Comparison of ENCODE assay signal across 8 cellular contexts in genomic region chr1:179141592-179142244, GRCh38. TPM values are rescaled to one million over a fixed set of nuclear protein-coding genes. Genes with fewer than 3 reads are reported as not detected.
DNase-seq lines count a peak whose midpoint lies in the region; ATAC-seq and TF ChIP-seq lines count a peak whose summit lies in the region.

No MANE protein-coding gene starts in this region.

- BruUV-seq in OCI-LY7 (replicated peaks; lab: Mats Ljungman, UMichigan) = no TSS peak

- peaks cover 43% of the 10 kb centered on the region for H3K4me1 Mint-ChIP-seq in activated T-cell treated with anti-CD3 and anti-CD28 coated beads, Interleukin-2, amount 50 U/mL, for 24 hours (ENCODE audit: low read depth)
- peaks cover 17 to 32% of the 10 kb centered on the region in 2 donors for H3K4me1 Mint-ChIP-seq in stimulated activated naive B cell treated with anti-CD40 and anti-IgM and Interleukin-4, amounts not matched to agents 10 μg/mL and 1 μg/mL and 100 μg/mL, for 72 hours

- POLR2A ChIA-PET in OCI-LY7 (lab: Charles Lee) = interaction anchor here (0.9 to 1.4 kb wide), 8 partner anchors 9 to 295 kb away, joined by 3 to 6 read pairs (median 3); partner anchors contain the start of gene AXDND1

- 0 out of 2 replicates have a peak, but pooled peaks cover 3% of the 10 kb centered on the region for H3K36me3 ChIP-seq in OCI-LY7 (ENCODE audit: insufficient read depth, low read length)

- no peak for DNase-seq in left cardiac atrium
- DNase-seq in Right ventricle myocardium inferior (ENCODE audit: missing footprints) = no peak
- DNase-seq in activated T-cell treated with anti-CD3 and anti-CD28 coated beads, Interleukin-2, amount 50 U/mL, for 24 hours = no peak
- no peak for DNase-seq in left ventricle myocardium superior
- no peak for DNase-seq in stimulated activated naive B cell treated with anti-CD40 and anti-IgM and Interleukin-4, amounts not matched to agents 10 μg/mL and 1 μg/mL and 100 μg/mL, for 72 hours
- no peak for DNase-seq in OCI-LY7 (ENCODE audit: low spot score)

- H2AFZ ChIP-seq in OCI-LY7 (ENCODE audit: low read length) = no peak overlapping the region

- H3K9me3 ChIP-seq in OCI-LY7 (ENCODE audit: low read length) = no peaks in the 10 kb centered on the region

- H3K27ac ChIP-seq in OCI-LY7 (ENCODE audit: low read depth, low read length, poor library complexity, severe bottlenecking) = no peak overlapping the region

- H3K9me3 Mint-ChIP-seq in activated T-cell treated with anti-CD3 and anti-CD28 coated beads, Interleukin-2, amount 50 U/mL, for 24 hours = no peaks in the 10 kb centered on the region
- H3K9me3 Mint-ChIP-seq in stimulated activated naive B cell treated with anti-CD40 and anti-IgM and Interleukin-4, amounts not matched to agents 10 μg/mL and 1 μg/mL and 100 μg/mL, for 72 hours = no peaks in the 10 kb centered on the region

- peak overlapping the region; percentile 38 for H3K4me3 Mint-ChIP-seq in activated T-cell treated with anti-CD3 and anti-CD28 coated beads, Interleukin-2, amount 50 U/mL, for 24 hours
- H3K4me3 Mint-ChIP-seq in stimulated activated naive B cell treated with anti-CD40 and anti-IgM and Interleukin-4, amounts not matched to agents 10 μg/mL and 1 μg/mL and 100 μg/mL, for 72 hours = peak overlapping the region; percentile 21 to 41

- CTCF ChIA-PET in OCI-LY7 (lab: Charles Lee; ENCODE audit: unreplicated experiment) = no interaction called here

- no peak overlapping the region for H3K4me2 ChIP-seq in OCI-LY7 (ENCODE audit: low read length)

- no peaks in the 10 kb centered on the region for H3K4me1 ChIP-seq in OCI-LY7 (ENCODE audit: insufficient read depth, low read length, poor library complexity, severe bottlenecking)

- 0 out of 2 replicates have a peak, but pooled peaks cover 3% of the 10 kb centered on the region for H3K79me2 ChIP-seq in OCI-LY7 (ENCODE audit: insufficient read depth, low read depth, low read length)

- no peaks in the 10 kb centered on the region for H4K20me1 ChIP-seq in OCI-LY7 (ENCODE audit: insufficient read depth, low read length)

- intact Hi-C loops in left cardiac atrium (cut with DNase I) (no loop called here), Right ventricle myocardium inferior (cut with DNase I) (loop anchor here (5.0 kb wide), 1 partner anchor 151 kb away; the partner anchor contains the start of gene SOAT1), left ventricle myocardium superior (cut with micrococcal nuclease) (no loop called here), OCI-LY7 (cut with micrococcal nuclease; ENCODE audit: unreplicated experiment) (no loop called here)

- no peaks in the 10 kb centered on the region for H3K9me2 ChIP-seq in OCI-LY7 (ENCODE audit: insufficient read depth, low read length)

- ATAC-seq in left cardiac atrium (peak; percentile 41 to 81), Right ventricle myocardium inferior (no peak), left ventricle myocardium superior (peak; percentile 36), GM21528 (IDR thresholded peaks at IDR 0.05; ENCODE audit: low FRiP score, unreplicated experiment) (no peak), HG03159 (IDR thresholded peaks at IDR 0.05; ENCODE audit: unreplicated experiment) (no peak)
- ATAC-seq in stimulated activated naive B cell treated with anti-CD40 and anti-IgM and Interleukin-4, amounts not matched to agents 10 μg/mL and 1 μg/mL and 100 μg/mL, for 72 hours (replicated peaks) = peak; percentile 79 to 90

- H3K27me3 Mint-ChIP-seq in activated T-cell treated with anti-CD3 and anti-CD28 coated beads, Interleukin-2, amount 50 U/mL, for 24 hours = no peaks in the 10 kb centered on the region
- H3K27me3 Mint-ChIP-seq in stimulated activated naive B cell treated with anti-CD40 and anti-IgM and Interleukin-4, amounts not matched to agents 10 μg/mL and 1 μg/mL and 100 μg/mL, for 72 hours = no peaks in the 10 kb centered on the region

- H3K4me3 ChIP-seq in OCI-LY7 (ENCODE audit: low read depth, low read length, poor library complexity, severe bottlenecking) = no peak overlapping the region

- no peak for TF ChIP-seq CTCF in OCI-LY7 (conservative IDR thresholded peaks at IDR 0.05; ENCODE audit: low read length)

- no peaks in the 10 kb centered on the region for H3K36me3 Mint-ChIP-seq in activated T-cell treated with anti-CD3 and anti-CD28 coated beads, Interleukin-2, amount 50 U/mL, for 24 hours (ENCODE audit: low read depth)
- peaks cover 8 to 23% of the 10 kb centered on the region in 2 donors for H3K36me3 Mint-ChIP-seq in stimulated activated naive B cell treated with anti-CD40 and anti-IgM and Interleukin-4, amounts not matched to agents 10 μg/mL and 1 μg/mL and 100 μg/mL, for 72 hours

- peak overlapping the region; percentile 88 for H3K27ac Mint-ChIP-seq in activated T-cell treated with anti-CD3 and anti-CD28 coated beads, Interleukin-2, amount 50 U/mL, for 24 hours
- peak overlapping the region; percentile 43 for H3K27ac Mint-ChIP-seq in stimulated activated naive B cell treated with anti-CD40 and anti-IgM and Interleukin-4, amounts not matched to agents 10 μg/mL and 1 μg/mL and 100 μg/mL, for 72 hours

RNA-seq across cellular contexts. Expression of gene TOR3A, which starts 59.8 kb away (rescaled TPM):
- total RNA-seq in left cardiac atrium = 10 to 100 TPM; 12.7 to 12.9 TPM
- 11.3 TPM for total RNA-seq in Right ventricle myocardium inferior
- total RNA-seq in left ventricle myocardium superior = 8.7 TPM
- 32.9 and 49.0 TPM in 2 replicates for total RNA-seq in OCI-LY7 (2014; rRNA removed; shearing (Covaris generic))
- total RNA-seq in OCI-LY7 (2022) = 66.7 and 67.4 TPM in 2 replicates

Comparison
In these comparisons a context has a peak if more than half of its experiments do, and no peak if none do; other contexts are left out.
1. ATAC-seq: peak in left cardiac atrium (2 of 2), left ventricle myocardium superior (single experiment) and stimulated activated naive B cell treated with anti-CD40 and anti-IgM and Interleukin-4, amounts not matched to agents 10 μg/mL and 1 μg/mL and 100 μg/mL, for 72 hours (2 of 2); none in Right ventricle myocardium inferior (single experiment), GM21528 (single experiment) and HG03159 (single experiment).